ENCODE assay signal across 1 cellular context in genomic region chr4:182145360-182145905, GRCh38.
TF ChIP-seq lines count a peak whose summit lies in the region.

No MANE protein-coding gene starts in this region.

TF ChIP-seq in SK-N-SH, 30 proteins besides CTCF, POLR2A, EP300 and RAD21 (continued from another document):
- TF ChIP-seq IRF3 (IDR thresholded peaks at IDR 0.05; ENCODE audit: low read depth, low read length) (no peak), RCOR1 (IDR thresholded peaks at IDR 0.05; ENCODE audit: low read length) (no peak), MEF2A (IDR thresholded peaks at IDR 0.05; ENCODE audit: borderline replicate concordance, low read depth) (no peak), MXI1 (IDR thresholded peaks at IDR 0.05; ENCODE audit: low read depth, low read length) (no peak), NFIC (IDR thresholded peaks at IDR 0.05; ENCODE audit: borderline replicate concordance) (no peak), TCF12 (IDR thresholded peaks at IDR 0.05) (no peak), MAX (IDR thresholded peaks at IDR 0.05; ENCODE audit: low read depth) (no peak), POLR2AphosphoS5 (IDR thresholded peaks at IDR 0.05; ENCODE audit: low read depth, low read length) (no peak), USF1 (IDR thresholded peaks at IDR 0.05; ENCODE audit: borderline replicate concordance, low read depth) (no peak), YY1 (IDR thresholded peaks at IDR 0.05; ENCODE audit: low read depth) (no peak), JUND (IDR thresholded peaks at IDR 0.05) (no peak)
